In the genomic region with DNA sequence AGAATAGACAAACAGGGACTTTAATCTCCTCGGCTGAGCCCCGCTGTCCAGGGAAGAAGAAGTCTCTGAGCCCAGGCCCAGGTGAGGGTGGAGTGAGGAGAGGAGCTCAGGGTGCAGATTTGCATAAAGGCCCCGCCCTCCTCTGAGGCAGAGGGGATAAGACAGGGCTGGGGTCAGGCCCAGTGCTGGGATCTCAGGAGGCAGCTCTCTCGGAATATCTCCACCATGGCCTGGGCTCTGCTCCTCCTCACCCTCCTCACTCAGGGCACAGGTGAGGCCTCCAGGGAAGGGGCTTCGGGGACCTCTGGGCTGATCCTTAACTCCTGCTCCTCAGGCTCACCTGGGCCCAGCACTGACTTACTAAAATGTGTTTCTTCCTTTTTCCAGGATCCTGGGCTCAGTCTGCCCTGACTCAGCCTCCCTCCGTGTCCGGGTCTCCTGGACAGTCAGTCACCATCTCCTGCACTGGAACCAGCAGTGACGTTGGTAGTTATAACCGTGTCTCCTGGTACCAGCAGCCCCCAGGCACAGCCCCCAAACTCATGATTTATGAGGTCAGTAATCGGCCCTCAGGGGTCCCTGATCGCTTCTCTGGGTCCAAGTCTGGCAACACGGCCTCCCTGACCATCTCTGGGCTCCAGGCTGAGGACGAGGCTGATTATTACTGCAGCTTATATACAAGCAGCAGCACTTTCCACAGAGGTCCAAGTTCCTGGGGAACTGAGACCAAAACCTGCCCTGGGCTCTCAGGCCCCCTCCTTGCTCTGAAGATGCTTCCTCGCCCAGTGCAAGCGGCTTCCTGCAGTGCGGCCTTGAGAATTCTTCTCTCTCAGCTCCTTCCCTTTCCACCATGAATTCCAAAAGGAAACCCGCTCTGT, we compare ENCODE assay signal across 7 cellular contexts.
A peak's percentile ranks its signal among the peaks of the same experiment; 100 is the strongest.
DNase-seq lines count a peak whose midpoint lies in the region; ATAC-seq, FAIRE-seq and TF ChIP-seq lines count a peak whose summit lies in the region.
"Not testable (repeated sequence)": the region's sequence is repeated elsewhere in the genome, so short reads cannot be mapped to it uniquely, and the experiment has no call there.

No MANE protein-coding gene starts in this region.

- H3K9ac ChIP-seq in BLaER1 treated with 17β-estradiol and CSF1 and Interleukin-3, amounts not matched to agents 10 nM and 100 nM = not testable (repeated sequence)

- not testable (repeated sequence) for H3K27me3 Mint-ChIP-seq in T-cell; effector memory CD8-positive, alpha-beta T cell; stimulated activated naive B cell treated with anti-CD40 and anti-IgM and Interleukin-4, amounts not matched to agents 10 μg/mL and 1 μg/mL and 100 μg/mL, for 72 hours

- peaks cover 9 to 36% (median 13%) of the 10 kb centered on the region in 3 donors for H3K4me1 Mint-ChIP-seq in T-cell
- peaks cover 60 to 65% of the 10 kb centered on the region in 2 donors for H3K4me1 Mint-ChIP-seq in effector memory CD8-positive, alpha-beta T cell (ENCODE audit: low read depth in 2 of 2)
- H3K4me1 Mint-ChIP-seq in stimulated activated naive B cell treated with anti-CD40 and anti-IgM and Interleukin-4, amounts not matched to agents 10 μg/mL and 1 μg/mL and 100 μg/mL, for 72 hours = not testable (repeated sequence)

- H3K36me3 Mint-ChIP-seq in T-cell; effector memory CD8-positive, alpha-beta T cell (ENCODE audit: insufficient read depth); stimulated activated naive B cell treated with anti-CD40 and anti-IgM and Interleukin-4, amounts not matched to agents 10 μg/mL and 1 μg/mL and 100 μg/mL, for 72 hours: not testable (repeated sequence)

- CTCF ChIA-PET in T-cell (lab: Charles Lee) = interaction anchor here in 1 of 2 donors (1.0 to 1.1 kb wide), 2 partner anchors 11 to 14 kb away, joined by 3 read pairs; no protein-coding TSS in a partner anchor

- peak overlapping the region in 9 of 11 experiments; percentile 5 to 54 (median 34); a peak in 14 of 22 replicates for H3K4me2 ChIP-seq in BLaER1 treated with 17β-estradiol and CSF1 and Interleukin-3, amounts not matched to agents 10 nM and 100 nM

- not testable (repeated sequence) for H3K4me3 ChIP-seq in BLaER1 treated with 17β-estradiol and CSF1 and Interleukin-3, amounts not matched to agents 10 nM and 100 nM

- H3K4me1 ChIP-seq in BLaER1 treated with 17β-estradiol and CSF1 and Interleukin-3, amounts not matched to agents 10 nM and 100 nM = peaks cover 7 to 25% (median 22%) of the 10 kb centered on the region in 10 experiments; a peak in 17 of 20 replicates

- H3K4me3 Mint-ChIP-seq in T-cell; stimulated activated naive B cell treated with anti-CD40 and anti-IgM and Interleukin-4, amounts not matched to agents 10 μg/mL and 1 μg/mL and 100 μg/mL, for 72 hours: not testable (repeated sequence)
- peak overlapping the region; percentile 84 to 88 for H3K4me3 Mint-ChIP-seq in effector memory CD8-positive, alpha-beta T cell

- not testable (repeated sequence) for H3K27ac ChIP-seq in BLaER1 treated with 17β-estradiol and CSF1 and Interleukin-3, amounts not matched to agents 10 nM and 100 nM

- FAIRE-seq in GM12892 (lab: Jason Lieb, UNC) = peak; percentile 74

- not testable (repeated sequence) for ATAC-seq in T-cell (replicated peaks in 1 of 4); effector memory CD8-positive, alpha-beta T cell (replicated peaks)
- ATAC-seq in stimulated activated naive B cell treated with anti-CD40 and anti-IgM and Interleukin-4, amounts not matched to agents 10 μg/mL and 1 μg/mL and 100 μg/mL, for 72 hours (replicated peaks) = peak; percentile 39 to 48

- not testable (repeated sequence) for H3K36me3 ChIP-seq in BLaER1 treated with 17β-estradiol and CSF1 and Interleukin-3, amounts not matched to agents 10 nM and 100 nM

- H3K9me3 ChIP-seq in BLaER1 treated with 17β-estradiol and CSF1 and Interleukin-3, amounts not matched to agents 10 nM and 100 nM (replicated peaks in 1 of 11) = not testable (repeated sequence)

- not testable (repeated sequence) for TF ChIP-seq POLR2A in GM12892 (IDR thresholded peaks at IDR 0.05; ENCODE audit: low read depth, low read length)

- POLR2A ChIA-PET in T-cell (lab: Charles Lee) = not testable (repeated sequence)

- H4K20me1 ChIP-seq in BLaER1 treated with 17β-estradiol and CSF1 and Interleukin-3, amounts not matched to agents 10 nM and 100 nM = not testable (repeated sequence)

- not testable (repeated sequence) for DNase-seq in GM12892 (ENCODE audit: insufficient read length); T-cell; effector memory CD8-positive, alpha-beta T cell; stimulated activated naive B cell treated with anti-CD40 and anti-IgM and Interleukin-4, amounts not matched to agents 10 μg/mL and 1 μg/mL and 100 μg/mL, for 72 hours
- peak; percentile 34 for DNase-seq in iPS-NIHi11 (ENCODE audit: low spot score)
- peak; percentile 76 for DNase-seq in mesenteric fat pad (ENCODE audit: low spot score)

- not testable (repeated sequence) for H3K9me3 Mint-ChIP-seq in T-cell; effector memory CD8-positive, alpha-beta T cell; stimulated activated naive B cell treated with anti-CD40 and anti-IgM and Interleukin-4, amounts not matched to agents 10 μg/mL and 1 μg/mL and 100 μg/mL, for 72 hours

- peak overlapping the region; percentile 60 to 67 for H3K27ac Mint-ChIP-seq in T-cell
- H3K27ac Mint-ChIP-seq in effector memory CD8-positive, alpha-beta T cell = peak overlapping the region; percentile 92 to 94
- H3K27ac Mint-ChIP-seq in stimulated activated naive B cell treated with anti-CD40 and anti-IgM and Interleukin-4, amounts not matched to agents 10 μg/mL and 1 μg/mL and 100 μg/mL, for 72 hours = not testable (repeated sequence)

- not testable (repeated sequence) for H3K27me3 ChIP-seq in BLaER1 treated with 17β-estradiol and CSF1 and Interleukin-3, amounts not matched to agents 10 nM and 100 nM
